In the genomic region with DNA sequence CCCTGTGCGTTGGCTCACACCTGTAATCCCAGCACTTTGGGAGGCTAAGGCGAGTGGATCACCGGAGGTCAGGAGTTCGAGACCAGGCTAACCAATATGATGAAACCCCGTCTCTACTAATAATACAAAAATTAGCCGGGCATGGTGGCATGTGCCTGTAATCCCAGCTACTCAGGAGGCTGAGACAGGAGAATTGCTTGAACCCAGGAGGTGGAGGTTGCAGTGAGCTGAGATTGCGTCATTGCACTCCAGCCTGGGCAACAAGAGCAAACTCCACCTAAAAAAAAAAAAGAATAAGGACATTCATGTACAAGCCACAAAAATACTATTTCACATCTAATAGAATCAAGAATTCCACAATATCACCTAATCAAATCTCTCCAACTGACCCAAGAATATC, we compare ENCODE assay signal across 3 cellular contexts. TPM values are rescaled to one million over a fixed set of nuclear protein-coding genes. Genes with fewer than 3 reads are reported as not detected.
"Had no signal": no experiment of that assay in that cellular context is flagged by ENCODE, and none has a peak within 500 bp of the region (broad histone marks: within the 10 kb centered on the region; RNA-seq: fewer than 3 reads in every experiment).

No MANE protein-coding gene starts in this region.

RNA-seq across cellular contexts. Expression of gene HIPK4, which starts 38.2 kb away (rescaled TPM):
- total RNA-seq: natural killer cell treated with Interleukin-12 subunit alpha and Interleukin-12 subunit beta and Interleukin-15 and Interleukin-18, amount 100 ng/mL, for 72 hours; smooth muscle cell had no signal
- polyA plus RNA-seq: naive thymus-derived CD4-positive, alpha-beta T cell had no signal
